ENCODE assay signal across 8 cellular contexts in the genomic region with DNA sequence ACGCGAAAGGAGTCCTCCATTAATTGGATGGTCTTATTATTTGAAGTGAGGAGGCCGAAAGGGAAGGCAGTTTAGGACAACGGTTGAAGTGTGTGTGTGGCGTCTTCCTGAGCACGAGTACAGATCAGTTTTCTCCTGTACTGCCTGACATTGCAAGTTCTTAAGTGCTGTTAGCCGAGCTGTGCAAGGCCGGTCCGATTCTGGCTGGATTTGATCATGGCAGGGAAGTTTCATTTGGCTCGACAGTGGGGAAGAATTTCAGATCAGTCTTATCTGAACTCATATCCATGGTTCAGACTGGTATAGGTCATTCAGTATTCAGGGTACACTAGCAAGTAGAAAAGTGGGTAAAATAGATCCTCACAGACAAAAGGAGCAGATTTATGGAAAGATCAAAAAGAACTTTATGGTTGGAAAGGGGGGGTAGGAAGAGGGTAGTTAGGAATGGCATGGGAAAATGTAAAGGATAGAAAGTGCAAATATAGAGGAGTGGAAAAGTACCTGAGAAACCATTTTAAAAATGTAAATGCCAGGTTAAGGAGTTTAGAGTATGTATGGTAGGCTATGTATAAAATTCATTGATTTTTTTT. TPM values are rescaled to one million over a fixed set of nuclear protein-coding genes. Genes with fewer than 3 reads are reported as not detected.
DNase-seq lines count a peak whose midpoint lies in the region; ATAC-seq, FAIRE-seq and TF ChIP-seq lines count a peak whose summit lies in the region.

No MANE protein-coding gene starts in this region.

- peaks cover 11 to 21% (median 18%) of the 10 kb centered on the region in 4 donors for H3K4me1 Mint-ChIP-seq in CD4-positive, alpha-beta memory T cell

- H3K27ac Mint-ChIP-seq in CD4-positive, alpha-beta memory T cell: no peak overlapping the region

- H3K27me3 ChIP-seq in CD4-positive, alpha-beta memory T cell (ENCODE audit: insufficient read depth, low read length): no peaks in the 10 kb centered on the region
- H3K27me3 ChIP-seq in NT2/D1 (ENCODE audit: insufficient read depth, insufficient read length): no peaks in the 10 kb centered on the region
- no peaks in the 10 kb centered on the region for H3K27me3 ChIP-seq in pancreas

- POLR2A ChIA-PET in CD4-positive, alpha-beta memory T cell (lab: Charles Lee; ENCODE audit: partially characterized antibody): interaction anchor here (0.6 to 3.3 kb wide), 13 partner anchors 11 to 1409 kb away, joined by 3 to 53 read pairs (median 5); a partner anchor contains a TSS

- no peaks in the 10 kb centered on the region for H3K27me3 Mint-ChIP-seq in CD4-positive, alpha-beta memory T cell

- peak overlapping the region; percentile 92 to 99 for H3K4me3 ChIP-seq in CD4-positive, alpha-beta memory T cell (ENCODE audit: low read length in 2 of 2)
- H3K4me3 ChIP-seq in NT2/D1 (ENCODE audit: insufficient read length, low read depth) (peak overlapping the region; percentile 84), epithelial cell of proximal tubule (ENCODE audit: low read depth, low read length) (peak overlapping the region; percentile 87), pancreas (peak overlapping the region; percentile 44 to 76 (median 58))

- intact Hi-C loops in CD4-positive, alpha-beta memory T cell (cut with micrococcal nuclease): loop anchor here (2.0 to 5.0 kb wide), 3 partner anchors 210 to 1681 kb away; a partner anchor contains a TSS
- intact Hi-C loops in pancreas (cut with DNase I): no loop called here

- no peaks in the 10 kb centered on the region for H3K36me3 ChIP-seq in CD4-positive, alpha-beta memory T cell (ENCODE audit: insufficient read depth, low read length)
- H3K36me3 ChIP-seq in NT2/D1 (ENCODE audit: insufficient read depth, insufficient read length, low read length) (peaks cover 39% of the 10 kb centered on the region), pancreas (no peaks in the 10 kb centered on the region)

- H3K4me3 Mint-ChIP-seq in CD4-positive, alpha-beta memory T cell: no peak overlapping the region

- peak overlapping the region; percentile 98 for H3K27ac ChIP-seq in CD4-positive, alpha-beta memory T cell (ENCODE audit: low read depth, low read length)
- peak overlapping the region; percentile 99 to 100 (median 99) for H3K27ac ChIP-seq in pancreas

- H3K9me3 Mint-ChIP-seq in CD4-positive, alpha-beta memory T cell: no peaks in the 10 kb centered on the region

- no peak for DNase-seq in CD4-positive, alpha-beta memory T cell
- DNase-seq in NT2/D1 (ENCODE audit: low read depth, low spot score): no peak
- DNase-seq in epithelial cell of proximal tubule (ENCODE audit: low read depth): no peak
- DNase-seq in pancreas: no peak
- DNase-seq in Ammon's horn (ENCODE audit: low spot score): no peak
- DNase-seq in central memory CD4-positive, alpha-beta T cell: no peak
- DNase-seq in CD1c-positive myeloid dendritic cell (ENCODE audit: extremely low spot score): no peak

- H3K36me3 Mint-ChIP-seq in CD4-positive, alpha-beta memory T cell: peaks cover 6 to 21% of the 10 kb centered on the region in 2 donors

- no peak for TF ChIP-seq CTCF in epithelial cell of proximal tubule (conservative IDR thresholded peaks at IDR 0.05; ENCODE audit: low read depth, low read length)
- no peak for TF ChIP-seq CTCF in pancreas (IDR thresholded peaks at IDR 0.05)

- peaks cover 49% of the 10 kb centered on the region for H3K4me1 ChIP-seq in CD4-positive, alpha-beta memory T cell (ENCODE audit: insufficient read depth, low read length)
- H3K4me1 ChIP-seq in NT2/D1 (ENCODE audit: insufficient read depth, insufficient read length) (no peaks in the 10 kb centered on the region), pancreas (peaks cover 8 to 23% (median 17%) of the 10 kb centered on the region in 3 donors)

- ATAC-seq in pancreas (peak in 2 of 4 donors; percentile 0 to 7), GM18498 (IDR thresholded peaks at IDR 0.05; ENCODE audit: unreplicated experiment) (no peak)

- H3K9ac ChIP-seq in NT2/D1 (ENCODE audit: insufficient read length, low read depth): peak overlapping the region; percentile 86

- WGBS in pancreas, 2 donors: 1% methylated on average over 10 of the region's 10 CpGs

- H3K9me3 ChIP-seq in CD4-positive, alpha-beta memory T cell (ENCODE audit: control insufficient read depth in 1 of 2, low read length in 2 of 2): no peaks in the 10 kb centered on the region
- H3K9me3 ChIP-seq in NT2/D1 (ENCODE audit: insufficient read depth, low read length): no peaks in the 10 kb centered on the region
- H3K9me3 ChIP-seq in pancreas: no peaks in the 10 kb centered on the region

- CTCF ChIA-PET in CD4-positive, alpha-beta memory T cell (lab: Charles Lee; ENCODE audit: partially characterized antibody): interaction anchor here (2.1 to 4.9 kb wide), 3 partner anchors 9 to 134 kb away, joined by 4 to 29 read pairs (median 14); a partner anchor contains a TSS

- FAIRE-seq in pancreas (lab: Jason Lieb, UNC): no peak

RNA-seq across cellular contexts. Expression of a gene that starts 0.7 kb away (rescaled TPM):
- total RNA-seq in CD4-positive, alpha-beta memory T cell: 1 to 10 TPM; 2.7 to 3.7 TPM
- 1 to 10 TPM in 1 of 2 donors, under 1 TPM in 1; 0.77 to 2.4 TPM for polyA plus RNA-seq in CD4-positive, alpha-beta memory T cell
- 2.5 and 3.0 TPM in 2 replicates for total RNA-seq in epithelial cell of proximal tubule
- 1 to 10 TPM; 1.8 to 3.5 (median 2.7) TPM for total RNA-seq in pancreas
- 1 to 10 TPM; 1.7 to 2.7 TPM for polyA plus RNA-seq in pancreas

RNA-seq across cellular contexts. Expression of a gene that starts 10.3 kb away (rescaled TPM):
- total RNA-seq in CD4-positive, alpha-beta memory T cell: 100 to 1,000 TPM; 157 to 167 TPM
- 100 to 1,000 TPM; 138 to 175 TPM for polyA plus RNA-seq in CD4-positive, alpha-beta memory T cell
- total RNA-seq in epithelial cell of proximal tubule (77.0 and 98.8 TPM in 2 replicates), pancreas (100 to 1,000 TPM; 149 to 205 (median 173) TPM)
- polyA plus RNA-seq in pancreas: 100 to 1,000 TPM; 123 to 135 TPM
